Comparison of ENCODE assay signal across 27 cellular contexts in the genomic region with DNA sequence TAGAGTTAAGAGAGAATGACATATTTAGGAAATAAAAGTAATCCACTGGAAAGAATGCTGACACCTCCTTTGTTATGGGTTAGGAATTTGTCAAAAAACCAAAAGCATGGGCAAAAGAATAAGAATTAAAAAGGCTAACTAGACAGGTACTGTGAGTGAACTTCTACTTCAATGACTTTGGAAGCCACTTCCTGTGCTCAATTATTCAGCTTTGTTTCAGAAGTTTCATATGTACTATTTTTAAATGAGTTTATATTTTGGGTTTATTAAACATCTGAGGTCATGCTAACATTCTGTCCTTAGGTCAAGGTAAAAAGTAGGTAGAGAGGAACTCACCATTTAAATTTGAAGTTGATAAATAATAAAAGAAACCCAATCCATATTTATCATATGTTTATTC.
"Had no signal": no experiment of that assay in that cellular context is flagged by ENCODE, and none has a peak within 500 bp of the region (broad histone marks: within the 10 kb centered on the region; RNA-seq: fewer than 3 reads in every experiment).

No MANE protein-coding gene starts in this region.

- DNase-seq: activated CD4-positive, alpha-beta T cell treated with anti-CD3 and anti-CD28 coated beads for 48 hours; activated CD4-positive, alpha-beta T cell treated with anti-CD3 and anti-CD28 coated beads, Interleukin-2, amount 50 U/mL, for 1 hour; activated CD4-positive, alpha-beta T cell treated with anti-CD3 and anti-CD28 coated beads, Interleukin-2, amount 50 U/mL, for 48 hours; activated CD8-positive, alpha-beta memory T cell treated with anti-CD3 and anti-CD28 coated beads for 24 hours; activated CD8-positive, alpha-beta T cell treated with anti-CD3 and anti-CD28 coated beads for 36 hours; activated effector memory CD4-positive, alpha-beta T cell treated with Interleukin-2 at 50 U/mL for 16 hours; activated gamma-delta T cell treated with Interleukin-2 at 50 U/mL for 16 hours; activated naive CD4-positive, alpha-beta T cell treated with anti-CD3 and anti-CD28 coated beads, Interleukin-2, amount 50 U/mL, for 16 hours; activated naive CD4-positive, alpha-beta T cell treated with Interleukin-2 at 50 U/mL for 16 hours; activated T-cell treated with anti-CD3 and anti-CD28 coated beads, Interleukin-2, amount 50 U/mL, for 4 hours; amniotic stem cell; anterior cingulate cortex; body of pancreas; caudate nucleus; colonic mucosa; dorsolateral prefrontal cortex; effector memory CD4-positive, alpha-beta T cell; endodermal cell; foreskin fibroblast; head of caudate nucleus; hippocampal formation; T-helper 2 cell had no signal

- H3K9me3 ChIP-seq: body of pancreas, colonic mucosa had no signal

- H3K4me3 ChIP-seq: body of pancreas, colonic mucosa, dorsolateral prefrontal cortex had no signal

- FAIRE-seq: frontal cortex had no signal

- H3K27me3 ChIP-seq: body of pancreas, colonic mucosa had no signal

- H3K27ac ChIP-seq: body of pancreas, colonic mucosa, dorsolateral prefrontal cortex, VCaP had no signal

- ATAC-seq: activated CD8-positive, alpha-beta T cell treated with anti-CD3 and anti-CD28 coated beads for 36 hours; activated T-cell treated with anti-CD3 and anti-CD28 coated beads, Interleukin-2, amount 50 U/mL, for 4 hours; activated T-helper 17 cell treated with anti-CD3 and anti-CD28 coated beads, Interleukin-2, amount 50 U/mL, for 72 hours; body of pancreas; esophagus mucosa; WTC11 had no signal

- H3K36me3 ChIP-seq: colonic mucosa had no signal

- H3K4me1 ChIP-seq: body of pancreas, colonic mucosa had no signal
